In genomic region chr1:112946683-112947082, GRCh38 we compare ENCODE assay signal across 20 cellular contexts.
"Had no signal": no experiment of that assay in that cellular context is flagged by ENCODE, and none has a peak within 500 bp of the region (broad histone marks: within the 10 kb centered on the region; RNA-seq: fewer than 3 reads in every experiment).

No MANE protein-coding gene starts in this region.

- H3K27me3 ChIP-seq: MG63, SJSA1 had no signal

- DNase-seq: Karpas-422, KG1, MG63, NCI-H1092, NCI-H1105 treated with DMSO at 0.1 percent for 48 hours, NCI-H1417 treated with DMSO at 0.1 percent for 48 hours, NCI-H146, NCI-H1694 treated with DMSO at 0.1 percent for 48 hours, NCI-H1930, NCI-H2081 treated with DMSO at 0.1 percent for 48 hours, NCI-H2171, NCI-H226, NCI-H446, NCI-H510A, NCI-H526, Right ventricle myocardium superior, RPMI8226, SIG-M5 had no signal

- H3K27ac ChIP-seq: SJSA1, SK-N-MC had no signal

- H3K4me3 ChIP-seq: MG63, SJSA1, SK-N-MC had no signal

- H3K9me3 ChIP-seq: MG63, SJSA1 had no signal

- H3K36me3 ChIP-seq: SJSA1 had no signal

- H3K4me1 ChIP-seq: SJSA1 had no signal
